22 cellular contexts compared by ENCODE assay signal in genomic region chr7:18407385-18407784, GRCh38.
"Had no signal": no experiment of that assay in that cellular context is flagged by ENCODE, and none has a peak within 500 bp of the region (broad histone marks: within the 10 kb centered on the region; RNA-seq: fewer than 3 reads in every experiment).

No MANE protein-coding gene starts in this region.

- H3K36me3 Mint-ChIP-seq: mesothelial cell of epicardium, natural killer cell, T-cell had no signal

- H3K9me3 ChIP-seq: heart left ventricle, lower lobe of right lung, thoracic aorta, upper lobe of left lung had no signal

- FAIRE-seq: islet of Langerhans had no signal

- ATAC-seq: activated CD8-positive, alpha-beta T cell treated with anti-CD3 and anti-CD28 coated beads, Interleukin-2, amount 10 ng/mL, durations not matched to agents 7 days and 5 days; activated naive CD8-positive, alpha-beta T cell treated with anti-CD3 and anti-CD28 coated beads, Interleukin-2, amount 50 U/mL, for 24 hours; heart left ventricle; left cardiac atrium; lower lobe of right lung; natural killer cell; T-cell had no signal

- H3K4me1 ChIP-seq: lower lobe of right lung, upper lobe of left lung had no signal

- H3K4me1 Mint-ChIP-seq: activated CD4-positive, alpha-beta T cell treated with anti-CD3 and anti-CD28 coated beads, Interleukin-2, amount 10 ng/mL, durations not matched to agents 7 days and 5 days had no signal

- H3K27ac Mint-ChIP-seq: activated CD4-positive, alpha-beta T cell treated with anti-CD3 and anti-CD28 coated beads, Interleukin-2, amount 10 ng/mL, durations not matched to agents 7 days and 5 days; activated CD8-positive, alpha-beta T cell treated with anti-CD3 and anti-CD28 coated beads, Interleukin-2, amount 10 ng/mL, durations not matched to agents 7 days and 5 days; activated naive CD8-positive, alpha-beta T cell treated with anti-CD3 and anti-CD28 coated beads, Interleukin-2, amount 50 U/mL, for 24 hours; activated T-helper 1 cell treated with anti-CD3 and anti-CD28 coated beads, Interleukin-12 subunit alpha, Interleukin-12 subunit beta, Interleukin-2, Interleukin-4 antibody, amounts not matched to agents 30 ng/mL and 10 ng/mL and 1 ng/mL, durations not matched to agents 14 hours and 24 hours and 36 hours; mesothelial cell of epicardium; natural killer cell; progenitor cell of endocrine pancreas; T-cell; T-helper 2 cell treated with Interferon-gamma antibody and Interleukin-4, amounts not matched to agents 5 μg/mL and 100 μg/mL, for 36 hours had no signal

- H3K27me3 Mint-ChIP-seq: activated naive CD8-positive, alpha-beta T cell treated with anti-CD3 and anti-CD28 coated beads, Interleukin-2, amount 50 U/mL, for 24 hours; progenitor cell of endocrine pancreas; T-cell had no signal

- H3K36me3 ChIP-seq: heart left ventricle, lower lobe of right lung, thoracic aorta, upper lobe of left lung had no signal

- H3K27me3 ChIP-seq: heart left ventricle, upper lobe of left lung had no signal

- H3K9me3 Mint-ChIP-seq: activated CD4-positive, alpha-beta T cell treated with anti-CD3 and anti-CD28 coated beads, Interleukin-2, amount 10 ng/mL, durations not matched to agents 7 days and 5 days; activated naive CD8-positive, alpha-beta T cell treated with anti-CD3 and anti-CD28 coated beads, Interleukin-2, amount 50 U/mL, for 24 hours; activated T-helper 1 cell treated with anti-CD3 and anti-CD28 coated beads, Interleukin-12 subunit alpha, Interleukin-12 subunit beta, Interleukin-2, Interleukin-4 antibody, amounts not matched to agents 30 ng/mL and 10 ng/mL and 1 ng/mL, durations not matched to agents 14 hours and 24 hours and 36 hours; natural killer cell; T-cell; T-helper 2 cell treated with Interferon-gamma antibody and Interleukin-4, amounts not matched to agents 5 μg/mL and 100 μg/mL, for 36 hours had no signal

- H3K4me3 ChIP-seq: heart left ventricle, lower lobe of right lung, thoracic aorta, upper lobe of left lung had no signal

- DNase-seq: activated CD4-positive, alpha-beta T cell treated with anti-CD3 and anti-CD28 coated beads, Interleukin-2, amount 10 ng/mL, durations not matched to agents 7 days and 5 days; activated CD4-positive, CD25-positive, alpha-beta regulatory T cell treated with anti-CD3 and anti-CD28 coated beads, Interleukin-2, amount 50 U/mL, for 72 hours; activated CD8-positive, alpha-beta T cell treated with anti-CD3 and anti-CD28 coated beads, Interleukin-2, amount 10 ng/mL, durations not matched to agents 7 days and 5 days; activated gamma-delta T cell; activated naive CD4-positive, alpha-beta T cell treated with anti-CD3 and anti-CD28 coated beads, Interleukin-2, amount 50 U/mL, for 16 hours; activated naive CD8-positive, alpha-beta T cell treated with anti-CD3 and anti-CD28 coated beads, Interleukin-2, amount 50 U/mL, for 24 hours; effector CD8-positive, alpha-beta T cell; heart left ventricle; left cardiac atrium; lower lobe of right lung; natural killer cell; stimulated activated CD4-positive, alpha-beta T cell treated with anti-CD3 and anti-CD28 coated beads, Interleukin-2, amount 100 ng/mL, for 48 hours; stimulated activated naive CD4-positive, alpha-beta T cell treated with Interleukin-2 at 50 U/mL for 16 hours; T-cell; upper lobe of left lung had no signal

- H3K4me3 Mint-ChIP-seq: activated CD4-positive, alpha-beta T cell treated with anti-CD3 and anti-CD28 coated beads, Interleukin-2, amount 10 ng/mL, durations not matched to agents 7 days and 5 days; activated CD8-positive, alpha-beta T cell treated with anti-CD3 and anti-CD28 coated beads, Interleukin-2, amount 10 ng/mL, durations not matched to agents 7 days and 5 days; activated naive CD8-positive, alpha-beta T cell treated with anti-CD3 and anti-CD28 coated beads, Interleukin-2, amount 50 U/mL, for 24 hours; activated T-helper 1 cell treated with anti-CD3 and anti-CD28 coated beads, Interleukin-12 subunit alpha, Interleukin-12 subunit beta, Interleukin-2, Interleukin-4 antibody, amounts not matched to agents 30 ng/mL and 10 ng/mL and 1 ng/mL, durations not matched to agents 14 hours and 24 hours and 36 hours; mesothelial cell of epicardium; natural killer cell; T-cell; T-helper 2 cell treated with Interferon-gamma antibody and Interleukin-4, amounts not matched to agents 5 μg/mL and 100 μg/mL, for 36 hours had no signal

- H3K27ac ChIP-seq: heart left ventricle, lower lobe of right lung, thoracic aorta, upper lobe of left lung, VCaP had no signal
